7 cellular contexts compared by ENCODE assay signal in the genomic region with DNA sequence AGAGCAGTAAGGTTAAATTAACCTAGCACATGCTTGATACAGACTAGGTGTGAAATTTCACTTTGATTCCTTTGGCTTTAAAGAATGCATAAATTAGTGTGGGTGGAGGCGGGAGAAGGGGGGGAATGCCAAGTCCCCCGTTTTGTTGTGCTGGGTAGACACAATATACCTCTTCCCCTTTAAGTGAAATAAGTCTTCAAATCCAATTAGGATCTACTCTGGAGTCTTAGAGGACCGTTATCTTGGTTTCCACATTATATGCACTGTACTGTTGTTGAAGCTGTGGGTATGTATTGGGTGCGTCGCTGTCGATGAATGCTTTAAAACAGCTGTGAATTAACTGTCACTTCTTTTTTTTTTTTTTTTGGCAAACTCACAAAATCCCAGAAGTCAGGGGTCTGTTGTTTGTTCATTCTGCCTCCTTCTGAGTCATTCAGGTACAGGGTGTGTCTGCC. TPM values are rescaled to one million over a fixed set of nuclear protein-coding genes. Genes with fewer than 3 reads are reported as not detected.
DNase-seq lines count a peak whose midpoint lies in the region; ATAC-seq and TF ChIP-seq lines count a peak whose summit lies in the region.

No MANE protein-coding gene starts in this region.

- WGBS in GM23248 (ENCODE audit: low coverage in 1 of 2, low lambda C conversion rate in 2 of 2, missing lambda C conversion rate in 2 of 2), 2 experiments: 26 to 28% methylated on average over 6 of the region's 6 CpGs

- H3F3A ChIP-seq in GM23248 (ENCODE audit: insufficient read depth): peaks cover 9% of the 10 kb centered on the region

- H3K36me3 ChIP-seq in GM23248 (ENCODE audit: low read depth): no peaks in the 10 kb centered on the region

- H3K79me2 ChIP-seq in GM23248 (ENCODE audit: insufficient read depth): peaks cover 24% of the 10 kb centered on the region

- peaks cover 23% of the 10 kb centered on the region for H3K36me3 Mint-ChIP-seq in T-helper 17 cell (ENCODE audit: low read depth)

- H3K4me2 ChIP-seq in GM23248 (ENCODE audit: unreplicated experiment): peak overlapping the region; percentile 92

- no peaks in the 10 kb centered on the region for H4K20me1 ChIP-seq in GM23248 (ENCODE audit: insufficient read depth)

- H3K4me3 ChIP-seq in GM23248: peak overlapping the region; percentile 88

- H3K27me3 Mint-ChIP-seq in T-helper 17 cell: no peaks in the 10 kb centered on the region

- H3K9me2 ChIP-seq in GM23248 (ENCODE audit: insufficient read depth): no peaks in the 10 kb centered on the region

- H2AFZ ChIP-seq in GM23248: peak overlapping the region; percentile 88

- peak overlapping the region; percentile 63 for H3K27ac ChIP-seq in GM23248
- no peak overlapping the region for H3K27ac ChIP-seq in foreskin keratinocyte

- in situ Hi-C loops in GM23248 (cut with MboI): no loop called here

- DNase-seq in GM23248 (peak; percentile 1), T-helper 17 cell (no peak), foreskin keratinocyte (no peak), DMS53 (lab: John Stamatoyannopoulos, UW) (no peak)
- peak; percentile 23 for DNase-seq in stimulated activated CD4-positive, alpha-beta T cell treated with anti-CD3 and anti-CD28 coated beads, Interleukin-2, amount 100 ng/mL, for 4 hours (ENCODE audit: low read depth)
- DNase-seq in NK-92 treated with Interleukin-12 subunit alpha and Interleukin-12 subunit beta, amount 100 ng/mL, for 24 hours (lab: John Stamatoyannopoulos, UW): no peak

- no peak for ATAC-seq in T-helper 17 cell
- peak; percentile 5 for ATAC-seq in foreskin keratinocyte
- no peak for ATAC-seq in HG03135 (IDR thresholded peaks at IDR 0.05; ENCODE audit: unreplicated experiment)

- H3K4me1 Mint-ChIP-seq in T-helper 17 cell: peaks cover 50% of the 10 kb centered on the region

- H3K4me1 ChIP-seq in GM23248 (ENCODE audit: insufficient read depth) (peaks cover 6% of the 10 kb centered on the region; the same call in 1 of the 2 replicates), foreskin keratinocyte (no peaks in the 10 kb centered on the region)

- no peaks in the 10 kb centered on the region for H3K27me3 ChIP-seq in GM23248 (replicated peaks; ENCODE audit: insufficient read depth)
- no peaks in the 10 kb centered on the region for H3K27me3 ChIP-seq in foreskin keratinocyte

- peak overlapping the region; percentile 100 for H3K4me3 Mint-ChIP-seq in T-helper 17 cell

- TF ChIP-seq CTCF in foreskin keratinocyte (conservative IDR thresholded peaks at IDR 0.05): no peak

- H3K9ac ChIP-seq in GM23248: peak overlapping the region; percentile 76

- H3K27ac Mint-ChIP-seq in T-helper 17 cell: peak overlapping the region; percentile 100

- H3K9me3 ChIP-seq in GM23248 (ENCODE audit: low read depth) (no peaks in the 10 kb centered on the region), T-helper 17 cell (ENCODE audit: control insufficient read depth, low read length, poor library complexity, severe bottlenecking) (no peaks in the 10 kb centered on the region)

RNA-seq across cellular contexts. Expression of a gene that starts 1.6 kb away (rescaled TPM):
- 42.6 and 44.3 TPM in 2 replicates for total RNA-seq in GM23248 (2014; rRNA removed; shearing (Covaris generic))
- polyA plus RNA-seq in GM23248 (2016; fragmentation: Nextera tagmentation; extraction: Ambion mirVana) (48.5 and 52.2 TPM in 2 replicates), foreskin keratinocyte (6.4 and 12.1 TPM in 2 replicates)
- total RNA-seq in T-helper 17 cell (100 to 1,000 TPM; 157 to 226 TPM), foreskin keratinocyte (16.9 and 24.9 TPM in 2 replicates)

Comparison
In these comparisons a context has a peak if more than half of its experiments do, and no peak if none do; other contexts are left out.
1. DNase-seq: peak in GM23248 (single experiment) and stimulated activated CD4-positive, alpha-beta T cell treated with anti-CD3 and anti-CD28 coated beads, Interleukin-2, amount 100 ng/mL, for 4 hours (single experiment); none in T-helper 17 cell (0 of 3), foreskin keratinocyte (0 of 2), NK-92 treated with Interleukin-12 subunit alpha and Interleukin-12 subunit beta, amount 100 ng/mL, for 24 hours (single experiment) and DMS53 (single experiment).